Comparison of ENCODE assay signal across 21 cellular contexts in genomic region chr4:119873794-119874325, GRCh38.
DNase-seq lines count a peak whose midpoint lies in the region; ATAC-seq, FAIRE-seq and TF ChIP-seq lines count a peak whose summit lies in the region.
"Had no signal": no experiment of that assay in that cellular context is flagged by ENCODE, and none has a peak within 500 bp of the region (broad histone marks: within the 10 kb centered on the region; RNA-seq: fewer than 3 reads in every experiment).

No MANE protein-coding gene starts in this region.

- H3K4me1 Mint-ChIP-seq in Calu3 (ENCODE audit: low read depth, unreplicated experiment): peaks cover 23% of the 10 kb centered on the region
- H3K4me1 Mint-ChIP-seq: CD14-positive monocyte; CD8-positive, alpha-beta memory T cell had no signal

- peak overlapping the region; percentile 9 for H3K4me3 Mint-ChIP-seq in Calu3 (ENCODE audit: low read depth, unreplicated experiment)
- H3K4me3 Mint-ChIP-seq: CD14-positive monocyte; CD4-positive, alpha-beta T cell; CD8-positive, alpha-beta memory T cell; HFFc6 had no signal

- no peaks in the 10 kb centered on the region for H3K9me3 Mint-ChIP-seq in Calu3 (ENCODE audit: low read depth, unreplicated experiment)
- H3K9me3 Mint-ChIP-seq: CD4-positive, alpha-beta T cell; CD8-positive, alpha-beta memory T cell; HFFc6 had no signal

- peak overlapping the region; percentile 92 for H3K27ac Mint-ChIP-seq in Calu3 (ENCODE audit: unreplicated experiment)
- H3K27ac Mint-ChIP-seq: CD14-positive monocyte; CD4-positive, alpha-beta T cell; CD8-positive, alpha-beta memory T cell; HFFc6 had no signal

- CTCF ChIA-PET in Calu3 (lab: Charles Lee): interaction anchor here (0.7 kb wide), 1 partner anchor 57 kb away, joined by 3 read pairs; no protein-coding TSS in a partner anchor

- H3K36me3 Mint-ChIP-seq in Calu3 (ENCODE audit: insufficient read depth, unreplicated experiment): peaks cover 16% of the 10 kb centered on the region
- H3K36me3 Mint-ChIP-seq: CD14-positive monocyte; CD8-positive, alpha-beta memory T cell had no signal

- no peak for ATAC-seq in GM21515 (IDR thresholded peaks at IDR 0.05; ENCODE audit: unreplicated experiment)
- ATAC-seq: A549 had no signal

- peak; percentile 6 for FAIRE-seq in frontal cortex (lab: Jason Lieb, UNC)
- FAIRE-seq: A549, GM12892, H54 had no signal

- DNase-seq in Calu3 (no peak), frontal cortex (ENCODE audit: low spot score in 2 of 2) (no peak), kidney tubule cell (ENCODE audit: low spot score) (peak; percentile 60), renal cortical epithelial cell (ENCODE audit: low read depth) (peak; percentile 74), cerebellum (ENCODE audit: low spot score) (no peak)
- DNase-seq in activated CD8-positive, alpha-beta memory T cell treated with anti-CD3 and anti-CD28 coated beads for 24 hours: no peak
- DNase-seq: 8988T; ACHN; AML-193; BE2C; CD4-positive, alpha-beta T cell; CD8-positive, alpha-beta memory T cell; DMS153; DND-41; GOT3; HFFc6 had no signal

- intact Hi-C loops in Calu3 (cut with micrococcal nuclease; ENCODE audit: unreplicated experiment): loop anchor here (2.0 to 5.0 kb wide), 3 partner anchors 82 to 175 kb away; no protein-coding TSS in a partner anchor

- BruUV-seq in Calu3 (replicated peaks; lab: Mats Ljungman, UMichigan): no TSS peak

- no peaks in the 10 kb centered on the region for H3K27me3 Mint-ChIP-seq in Calu3 (ENCODE audit: unreplicated experiment)
- H3K27me3 Mint-ChIP-seq: CD4-positive, alpha-beta T cell; CD8-positive, alpha-beta memory T cell had no signal

- no peak for TF ChIP-seq CTCF in Calu3 (IDR thresholded peaks at IDR 0.05; ENCODE audit: unreplicated experiment)

Comparison
In these comparisons a context has a peak if more than half of its experiments do, and no peak if none do; other contexts are left out.
1. DNase-seq: peak in kidney tubule cell (single experiment) and renal cortical epithelial cell (single experiment); none in Calu3 (single experiment), frontal cortex (0 of 2), activated CD8-positive, alpha-beta memory T cell treated with anti-CD3 and anti-CD28 coated beads for 24 hours (single experiment) and cerebellum (single experiment).